In genomic region chr11:44963071-44963575, GRCh38 we compare ENCODE assay signal across 18 cellular contexts.
"Had no signal": no experiment of that assay in that cellular context is flagged by ENCODE, and none has a peak within 500 bp of the region (broad histone marks: within the 10 kb centered on the region; RNA-seq: fewer than 3 reads in every experiment).

No MANE protein-coding gene starts in this region.

- H3K27me3 ChIP-seq: esophagus muscularis mucosa, gastroesophageal sphincter, heart right ventricle, left lung, suprapubic skin, transverse colon, vagina had no signal

- H3K9me3 ChIP-seq: esophagus muscularis mucosa, gastroesophageal sphincter, heart right ventricle, left lung, suprapubic skin, transverse colon, vagina had no signal

- DNase-seq: activated CD4-positive, CD25-positive, alpha-beta regulatory T cell treated with anti-CD3 and anti-CD28 coated beads, Interleukin-2, amount 50 U/mL, for 72 hours; activated effector memory CD4-positive, alpha-beta T cell treated with anti-CD3 and anti-CD28 coated beads, Interleukin-2, amount 50 U/mL, for 16 hours; activated T-cell treated with anti-CD3 and anti-CD28 coated beads, Interleukin-2, amount 50 U/mL, for 72 hours; effector memory CD4-positive, alpha-beta T cell; heart right ventricle; left lung; mammary epithelial cell; nephron progenitor cell; stimulated activated CD4-positive, alpha-beta T cell treated with anti-CD3 and anti-CD28 coated beads, Interleukin-12 subunit alpha, Interleukin-12 subunit beta, amount 100 ng/mL, for 4 hours; stimulated activated CD4-positive, alpha-beta T cell treated with anti-CD3 and anti-CD28 coated beads, Interleukin-1b, Interleukin-23, amount 100 ng/mL, for 48 hours; stimulated activated CD8-positive, alpha-beta memory T cell treated with anti-CD3 and anti-CD28 coated beads, Interleukin-4, amount 100 ng/mL, for 48 hours; stimulated activated naive CD4-positive, alpha-beta T cell treated with Interleukin-2 at 50 U/mL for 16 hours; T1000; transverse colon had no signal

- H3K4me1 ChIP-seq: gastroesophageal sphincter, heart right ventricle, vagina had no signal

- H3K4me3 ChIP-seq: esophagus muscularis mucosa, gastroesophageal sphincter, heart right ventricle, left lung, suprapubic skin, transverse colon, vagina had no signal

- H3K36me3 ChIP-seq: esophagus muscularis mucosa, gastroesophageal sphincter, heart right ventricle, left lung, suprapubic skin, transverse colon, vagina had no signal

- ATAC-seq: activated T-cell treated with anti-CD3 and anti-CD28 coated beads, Interleukin-2, amount 50 U/mL, for 72 hours; gastroesophageal sphincter; heart right ventricle; left lung had no signal

- H3K27ac ChIP-seq: esophagus muscularis mucosa, gastroesophageal sphincter, heart right ventricle, left lung, suprapubic skin, transverse colon, vagina had no signal
